1 cellular context compared by ENCODE assay signal in the genomic region with DNA sequence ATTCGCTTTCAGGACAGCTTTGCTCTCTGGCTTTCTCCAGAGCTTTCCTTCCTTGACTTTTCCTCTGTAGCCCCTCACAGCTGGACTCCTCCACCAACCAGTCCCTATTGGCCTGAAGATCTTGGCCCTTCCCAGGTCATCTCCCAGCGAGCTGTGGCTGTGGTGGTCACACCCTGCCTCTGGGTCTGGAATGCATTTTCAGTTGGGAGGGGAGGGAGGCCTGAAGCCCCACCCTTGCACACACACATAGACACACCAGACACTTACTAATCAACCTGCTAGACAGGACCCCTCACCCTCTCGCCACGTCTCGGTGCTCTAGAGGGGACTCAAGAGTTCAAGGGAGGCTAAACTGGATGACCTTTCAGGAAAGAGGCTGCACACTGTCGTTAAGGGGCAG.
TF ChIP-seq lines count a peak whose summit lies in the region.

No MANE protein-coding gene starts in this region.

TF ChIP-seq in GM23338, 12 proteins besides CTCF, POLR2A, EP300 and RAD21 (continued from another document):
- TF ChIP-seq, protein P1, sequence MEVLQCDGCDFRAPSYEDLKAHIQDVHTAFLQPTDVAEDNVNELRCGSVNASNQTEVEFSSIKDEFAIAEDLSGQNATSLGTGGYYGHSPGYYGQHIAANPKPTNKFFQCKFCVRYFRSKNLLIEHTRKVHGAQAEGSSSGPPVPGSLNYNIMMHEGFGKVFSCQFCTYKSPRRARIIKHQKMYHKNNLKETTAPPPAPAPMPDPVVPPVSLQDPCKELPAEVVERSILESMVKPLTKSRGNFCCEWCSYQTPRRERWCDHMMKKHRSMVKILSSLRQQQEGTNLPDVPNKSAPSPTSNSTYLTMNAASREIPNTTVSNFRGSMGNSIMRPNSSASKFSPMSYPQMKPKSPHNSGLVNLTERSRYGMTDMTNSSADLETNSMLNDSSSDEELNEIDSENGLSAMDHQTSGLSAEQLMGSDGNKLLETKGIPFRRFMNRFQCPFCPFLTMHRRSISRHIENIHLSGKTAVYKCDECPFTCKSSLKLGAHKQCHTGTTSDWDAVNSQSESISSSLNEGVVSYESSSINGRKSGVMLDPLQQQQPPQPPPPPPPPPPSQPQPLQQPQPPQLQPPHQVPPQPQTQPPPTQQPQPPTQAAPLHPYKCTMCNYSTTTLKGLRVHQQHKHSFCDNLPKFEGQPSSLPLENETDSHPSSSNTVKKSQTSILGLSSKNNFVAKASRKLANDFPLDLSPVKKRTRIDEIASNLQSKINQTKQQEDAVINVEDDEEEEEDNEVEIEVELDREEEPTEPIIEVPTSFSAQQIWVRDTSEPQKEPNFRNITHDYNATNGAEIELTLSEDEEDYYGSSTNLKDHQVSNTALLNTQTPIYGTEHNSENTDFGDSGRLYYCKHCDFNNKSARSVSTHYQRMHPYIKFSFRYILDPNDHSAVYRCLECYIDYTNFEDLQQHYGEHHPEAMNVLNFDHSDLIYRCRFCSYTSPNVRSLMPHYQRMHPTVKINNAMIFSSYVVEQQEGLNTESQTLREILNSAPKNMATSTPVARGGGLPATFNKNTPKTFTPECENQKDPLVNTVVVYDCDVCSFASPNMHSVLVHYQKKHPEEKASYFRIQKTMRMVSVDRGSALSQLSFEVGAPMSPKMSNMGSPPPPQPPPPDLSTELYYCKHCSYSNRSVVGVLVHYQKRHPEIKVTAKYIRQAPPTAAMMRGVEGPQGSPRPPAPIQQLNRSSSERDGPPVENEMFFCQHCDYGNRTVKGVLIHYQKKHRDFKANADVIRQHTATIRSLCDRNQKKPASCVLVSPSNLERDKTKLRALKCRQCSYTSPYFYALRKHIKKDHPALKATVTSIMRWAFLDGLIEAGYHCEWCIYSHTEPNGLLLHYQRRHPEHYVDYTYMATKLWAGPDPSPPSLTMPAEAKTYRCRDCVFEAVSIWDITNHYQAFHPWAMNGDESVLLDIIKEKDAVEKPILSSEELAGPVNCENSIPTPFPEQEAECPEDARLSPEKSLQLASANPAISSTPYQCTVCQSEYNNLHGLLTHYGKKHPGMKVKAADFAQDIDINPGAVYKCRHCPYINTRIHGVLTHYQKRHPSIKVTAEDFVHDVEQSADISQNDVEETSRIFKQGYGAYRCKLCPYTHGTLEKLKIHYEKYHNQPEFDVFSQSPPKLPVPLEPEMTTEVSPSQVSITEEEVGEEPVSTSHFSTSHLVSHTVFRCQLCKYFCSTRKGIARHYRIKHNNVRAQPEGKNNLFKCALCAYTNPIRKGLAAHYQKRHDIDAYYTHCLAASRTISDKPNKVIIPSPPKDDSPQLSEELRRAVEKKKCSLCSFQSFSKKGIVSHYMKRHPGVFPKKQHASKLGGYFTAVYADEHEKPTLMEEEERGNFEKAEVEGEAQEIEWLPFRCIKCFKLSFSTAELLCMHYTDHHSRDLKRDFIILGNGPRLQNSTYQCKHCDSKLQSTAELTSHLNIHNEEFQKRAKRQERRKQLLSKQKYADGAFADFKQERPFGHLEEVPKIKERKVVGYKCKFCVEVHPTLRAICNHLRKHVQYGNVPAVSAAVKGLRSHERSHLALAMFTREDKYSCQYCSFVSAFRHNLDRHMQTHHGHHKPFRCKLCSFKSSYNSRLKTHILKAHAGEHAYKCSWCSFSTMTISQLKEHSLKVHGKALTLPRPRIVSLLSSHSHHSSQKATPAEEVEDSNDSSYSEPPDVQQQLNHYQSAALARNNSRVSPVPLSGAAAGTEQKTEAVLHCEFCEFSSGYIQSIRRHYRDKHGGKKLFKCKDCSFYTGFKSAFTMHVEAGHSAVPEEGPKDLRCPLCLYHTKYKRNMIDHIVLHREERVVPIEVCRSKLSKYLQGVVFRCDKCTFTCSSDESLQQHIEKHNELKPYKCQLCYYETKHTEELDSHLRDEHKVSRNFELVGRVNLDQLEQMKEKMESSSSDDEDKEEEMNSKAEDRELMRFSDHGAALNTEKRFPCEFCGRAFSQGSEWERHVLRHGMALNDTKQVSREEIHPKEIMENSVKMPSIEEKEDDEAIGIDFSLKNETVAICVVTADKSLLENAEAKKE (CRISPR knock-in tag; IDR thresholded peaks at IDR 0.05): no peak
- TF ChIP-seq JUNB (IDR thresholded peaks at IDR 0.05; ENCODE audit: unreplicated experiment): no peak
- TF ChIP-seq, protein P2, sequence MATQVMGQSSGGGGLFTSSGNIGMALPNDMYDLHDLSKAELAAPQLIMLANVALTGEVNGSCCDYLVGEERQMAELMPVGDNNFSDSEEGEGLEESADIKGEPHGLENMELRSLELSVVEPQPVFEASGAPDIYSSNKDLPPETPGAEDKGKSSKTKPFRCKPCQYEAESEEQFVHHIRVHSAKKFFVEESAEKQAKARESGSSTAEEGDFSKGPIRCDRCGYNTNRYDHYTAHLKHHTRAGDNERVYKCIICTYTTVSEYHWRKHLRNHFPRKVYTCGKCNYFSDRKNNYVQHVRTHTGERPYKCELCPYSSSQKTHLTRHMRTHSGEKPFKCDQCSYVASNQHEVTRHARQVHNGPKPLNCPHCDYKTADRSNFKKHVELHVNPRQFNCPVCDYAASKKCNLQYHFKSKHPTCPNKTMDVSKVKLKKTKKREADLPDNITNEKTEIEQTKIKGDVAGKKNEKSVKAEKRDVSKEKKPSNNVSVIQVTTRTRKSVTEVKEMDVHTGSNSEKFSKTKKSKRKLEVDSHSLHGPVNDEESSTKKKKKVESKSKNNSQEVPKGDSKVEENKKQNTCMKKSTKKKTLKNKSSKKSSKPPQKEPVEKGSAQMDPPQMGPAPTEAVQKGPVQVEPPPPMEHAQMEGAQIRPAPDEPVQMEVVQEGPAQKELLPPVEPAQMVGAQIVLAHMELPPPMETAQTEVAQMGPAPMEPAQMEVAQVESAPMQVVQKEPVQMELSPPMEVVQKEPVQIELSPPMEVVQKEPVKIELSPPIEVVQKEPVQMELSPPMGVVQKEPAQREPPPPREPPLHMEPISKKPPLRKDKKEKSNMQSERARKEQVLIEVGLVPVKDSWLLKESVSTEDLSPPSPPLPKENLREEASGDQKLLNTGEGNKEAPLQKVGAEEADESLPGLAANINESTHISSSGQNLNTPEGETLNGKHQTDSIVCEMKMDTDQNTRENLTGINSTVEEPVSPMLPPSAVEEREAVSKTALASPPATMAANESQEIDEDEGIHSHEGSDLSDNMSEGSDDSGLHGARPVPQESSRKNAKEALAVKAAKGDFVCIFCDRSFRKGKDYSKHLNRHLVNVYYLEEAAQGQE (IDR thresholded peaks at IDR 0.05; ENCODE audit: unreplicated experiment): no peak
- TF ChIP-seq ZNF114 (CRISPR knock-in tag; IDR thresholded peaks at IDR 0.05): no peak
- no peak for TF ChIP-seq ZNF331 (CRISPR knock-in tag; IDR thresholded peaks at IDR 0.05; ENCODE audit: low read depth)
- no peak for TF ChIP-seq NANOG (IDR thresholded peaks at IDR 0.05; ENCODE audit: borderline replicate concordance)
- TF ChIP-seq, protein P3, sequence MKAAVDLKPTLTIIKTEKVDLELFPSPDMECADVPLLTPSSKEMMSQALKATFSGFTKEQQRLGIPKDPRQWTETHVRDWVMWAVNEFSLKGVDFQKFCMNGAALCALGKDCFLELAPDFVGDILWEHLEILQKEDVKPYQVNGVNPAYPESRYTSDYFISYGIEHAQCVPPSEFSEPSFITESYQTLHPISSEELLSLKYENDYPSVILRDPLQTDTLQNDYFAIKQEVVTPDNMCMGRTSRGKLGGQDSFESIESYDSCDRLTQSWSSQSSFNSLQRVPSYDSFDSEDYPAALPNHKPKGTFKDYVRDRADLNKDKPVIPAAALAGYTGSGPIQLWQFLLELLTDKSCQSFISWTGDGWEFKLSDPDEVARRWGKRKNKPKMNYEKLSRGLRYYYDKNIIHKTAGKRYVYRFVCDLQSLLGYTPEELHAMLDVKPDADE (IDR thresholded peaks at IDR 0.05): no peak
- TF ChIP-seq POLR2AphosphoS5 (IDR thresholded peaks at IDR 0.05; ENCODE audit: low read depth): no peak
- no peak for TF ChIP-seq STAT1 (IDR thresholded peaks at IDR 0.05; ENCODE audit: unreplicated experiment)
- no peak for TF ChIP-seq CREB1 (CRISPR knock-in tag; IDR thresholded peaks at IDR 0.05; ENCODE audit: low read depth)
- TF ChIP-seq EZH2phosphoT487 (IDR thresholded peaks at IDR 0.05; ENCODE audit: unreplicated experiment): no peak
TF ChIP-seq in GM23338: peak in this region for 0.
